ENCODE assay signal across 8 cellular contexts in genomic region chr9:129549684-129550083, GRCh38.
DNase-seq lines count a peak whose midpoint lies in the region; ATAC-seq and TF ChIP-seq lines count a peak whose summit lies in the region.

No MANE protein-coding gene starts in this region.

- TF ChIP-seq CTCF in Panc1 (IDR thresholded peaks at IDR 0.05) (no peak), right lobe of liver (IDR thresholded peaks at IDR 0.05) (no peak)

- in situ Hi-C loops in Panc1 (cut with HindIII; ENCODE audit: low pct_unique_long_range_greater_than_20kb, low sequenced_read_pairs) = no loop called here

- CTCF ChIA-PET in Panc1 (lab: Charles Lee) = no interaction called here

- 50% methylated on average over 2 of the region's 30 CpGs for WGBS in right lobe of liver (ENCODE audit: insufficient coverage, low coverage, low lambda C conversion rate, missing lambda C conversion rate)

- H3K36me3 ChIP-seq in Panc1 (ENCODE audit: control insufficient read depth, insufficient read depth, low read length) (no peaks in the 10 kb centered on the region), right lobe of liver (no peaks in the 10 kb centered on the region)

- intact Hi-C loops in Panc1 (cut with micrococcal nuclease; ENCODE audit: unreplicated experiment) (no loop called here), right lobe of liver (cut with DNase I) (loop anchor here (5.0 to 10.0 kb wide), 3 partner anchors 45 to 225 kb away; no protein-coding TSS in a partner anchor)

- H3K4me1 ChIP-seq in Panc1 (ENCODE audit: control insufficient read depth, insufficient read depth, low read length) (peaks cover 4% of the 10 kb centered on the region; the same call in 1 of the 2 replicates), right lobe of liver (peaks cover 0 to 14% (median 4%) of the 10 kb centered on the region in 4 donors)

- no TSS peak for BruUV-seq in Panc1 (replicated peaks; lab: Mats Ljungman, UMichigan)

- H3K9me3 ChIP-seq in Panc1 (ENCODE audit: control insufficient read depth, insufficient read depth, low read depth, low read length) (no peaks in the 10 kb centered on the region), right lobe of liver (no peaks in the 10 kb centered on the region)

- TF ChIP-seq POLR2A in right lobe of liver (IDR thresholded peaks at IDR 0.05) = no peak

- POLR2A ChIA-PET in Panc1 (lab: Charles Lee) = no interaction called here

- DNase-seq in Panc1 (ENCODE audit: low read depth, low spot score) (no peak), dermis blood vessel endothelial cell (peak; percentile 20), right lobe of liver (peak in 1 of 3 donors; percentile 27), NCI-H1105 treated with DMSO at 0.1 percent for 48 hours (lab: John Stamatoyannopoulos, UW) (no peak)
- no peak for DNase-seq in stimulated activated CD4-positive, alpha-beta T cell treated with anti-CD3 and anti-CD28 coated beads, Interleukin-2, amount 100 ng/mL, for 24 hours
- DNase-seq in activated effector memory CD4-positive, alpha-beta T cell treated with Interleukin-2 at 50 U/mL for 16 hours = no peak

- peak overlapping the region; percentile 40 for H3K27ac ChIP-seq in Panc1 (ENCODE audit: low read length)
- H3K27ac ChIP-seq in right lobe of liver = peak overlapping the region; percentile 40 to 79 (median 75)
- peak overlapping the region; percentile 93 for H3K27ac ChIP-seq in temporal lobe (ENCODE audit: low read depth, low read length)

- peak overlapping the region; percentile 43 to 54 for H3K4me3 ChIP-seq in Panc1 (ENCODE audit: low read depth in 2 of 2, low read length in 2 of 2)
- H3K4me3 ChIP-seq in right lobe of liver = peak overlapping the region; percentile 34 to 50 (median 44)

- peak; percentile 81 for ATAC-seq in Panc1
- peak in 3 of 4 donors; percentile 12 to 51 (median 32) for ATAC-seq in right lobe of liver
- ATAC-seq in GM18858 (IDR thresholded peaks at IDR 0.05; ENCODE audit: unreplicated experiment) = no peak

- H3K27me3 ChIP-seq in Panc1 (ENCODE audit: control insufficient read depth, insufficient read depth, low read length) (no peaks in the 10 kb centered on the region), right lobe of liver (no peaks in the 10 kb centered on the region)

Comparison
In these comparisons a context has a peak if more than half of its experiments do, and no peak if none do; other contexts are left out.
1. H3K27ac ChIP-seq: peak in every context shown above with its lines; median percentile 93 in temporal lobe; 75 in right lobe of liver; 40 in Panc1.